Comparison of ENCODE assay signal across 1 cellular context in genomic region chr2:133760366-133760765, GRCh38.
TF ChIP-seq lines count a peak whose summit lies in the region.

No MANE protein-coding gene starts in this region.

TF ChIP-seq in HepG2, 621 proteins besides CTCF, POLR2A, EP300 and RAD21 (continued from another document):
- TF ChIP-seq E2F2 (CRISPR knock-in tag; IDR thresholded peaks at IDR 0.05; ENCODE audit: borderline replicate concordance) (no peak), NFE2L1 (CRISPR knock-in tag; IDR thresholded peaks at IDR 0.05; ENCODE audit: borderline replicate concordance) (no peak), JDP2 (CRISPR knock-in tag; IDR thresholded peaks at IDR 0.05; ENCODE audit: borderline replicate concordance) (no peak), MXD3 (CRISPR knock-in tag; IDR thresholded peaks at IDR 0.05) (no peak), FLYWCH1 (CRISPR knock-in tag; IDR thresholded peaks at IDR 0.05) (no peak), ZFP82 (CRISPR knock-in tag; IDR thresholded peaks at IDR 0.05; ENCODE audit: borderline replicate concordance) (no peak), FUBP1 (CRISPR knock-in tag; IDR thresholded peaks at IDR 0.05; ENCODE audit: borderline replicate concordance) (no peak), BATF2 (CRISPR knock-in tag; IDR thresholded peaks at IDR 0.05) (no peak), CENPBD1 (CRISPR knock-in tag; IDR thresholded peaks at IDR 0.05; ENCODE audit: borderline replicate concordance, low read depth) (no peak), ZNF296 (CRISPR knock-in tag; conservative IDR thresholded peaks at IDR 0.05) (no peak), KLF13 (CRISPR knock-in tag; IDR thresholded peaks at IDR 0.05) (no peak), ZBTB7A (CRISPR knock-in tag; IDR thresholded peaks at IDR 0.05) (no peak), CBX1 (IDR thresholded peaks at IDR 0.05; ENCODE audit: low read depth) (no peak), TFDP1 (CRISPR knock-in tag; IDR thresholded peaks at IDR 0.05; ENCODE audit: borderline replicate concordance) (no peak), MYNN (CRISPR knock-in tag; IDR thresholded peaks at IDR 0.05; ENCODE audit: low read depth) (no peak), MIXL1 (CRISPR knock-in tag; IDR thresholded peaks at IDR 0.05) (no peak), AFF4 (CRISPR knock-in tag; IDR thresholded peaks at IDR 0.05) (no peak), REST (IDR thresholded peaks at IDR 0.05; ENCODE audit: borderline replicate concordance in 1 of 2, low read depth in 1 of 2, low read length in 2 of 2) (no peak)
TF ChIP-seq in HepG2: peak in this region for 0.
